Comparison of ENCODE assay signal across 20 cellular contexts in the genomic region with DNA sequence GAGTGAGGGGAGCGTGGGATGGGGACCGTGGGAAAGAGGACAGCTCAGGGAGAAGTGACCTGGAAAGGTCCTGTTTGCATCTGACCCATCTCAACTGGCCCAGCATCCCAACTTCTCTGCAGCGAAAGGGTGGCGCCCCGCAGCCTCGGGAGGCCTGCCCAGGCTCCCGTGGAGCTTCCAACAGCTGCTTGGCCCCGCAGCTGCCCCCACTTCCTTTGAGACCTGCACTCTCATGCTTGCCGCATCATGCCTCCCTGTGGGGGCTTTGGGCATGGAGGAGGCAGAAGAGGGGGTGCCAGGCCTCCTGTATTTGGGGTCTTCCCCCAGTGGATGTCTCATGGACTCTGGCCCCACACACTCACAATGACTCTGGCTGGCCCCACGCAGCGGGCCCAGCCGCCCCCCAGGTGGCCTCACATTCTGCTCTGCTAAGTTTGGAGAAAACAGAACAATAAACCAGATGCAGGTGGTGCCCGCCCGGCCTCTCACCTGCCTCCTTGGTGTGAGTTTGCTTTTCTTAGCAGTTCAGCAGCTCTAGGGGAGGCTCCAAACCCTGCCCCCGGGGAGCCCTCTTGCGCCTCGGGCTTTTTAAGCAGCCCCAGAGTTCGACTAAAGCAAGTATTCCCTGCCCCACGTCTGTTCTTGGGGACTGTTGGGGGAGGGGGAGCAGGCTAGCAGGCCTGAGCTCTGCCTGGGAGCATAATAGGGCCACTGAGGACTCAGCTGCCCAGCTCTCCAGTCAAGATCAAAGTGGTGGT. TPM values are rescaled to one million over a fixed set of nuclear protein-coding genes. Genes with fewer than 3 reads are reported as not detected.
"Had no signal": no experiment of that assay in that cellular context is flagged by ENCODE, and none has a peak within 500 bp of the region (broad histone marks: within the 10 kb centered on the region; RNA-seq: fewer than 3 reads in every experiment).

No MANE protein-coding gene starts in this region.

- H2AFZ ChIP-seq: parathyroid adenoma had no signal

- DNase-seq: activated CD4-positive, alpha-beta T cell treated with anti-CD3 and anti-CD28 coated beads, Interleukin-2, amount 10 ng/mL, durations not matched to agents 7 days and 5 days; activated naive CD4-positive, alpha-beta T cell treated with Interleukin-2 at 50 U/mL for 16 hours; left lung; mammary epithelial cell; stimulated activated CD4-positive, alpha-beta T cell treated with anti-CD3 and anti-CD28 coated beads, Interleukin-15, amount 100 ng/mL, for 24 hours; stimulated activated CD4-positive, alpha-beta T cell treated with anti-CD3 and anti-CD28 coated beads, Interleukin-4, amount 100 ng/mL, for 1 hour; stimulated activated naive CD4-positive, alpha-beta T cell; substantia nigra; transverse colon had no signal

- ATAC-seq: activated T-helper 17 cell treated with anti-CD3 and anti-CD28 coated beads, Interleukin-2, amount 50 U/mL, for 72 hours; gastroesophageal sphincter; left lung had no signal

- H3K9me3 Mint-ChIP-seq: activated CD4-positive, alpha-beta T cell treated with anti-CD3 and anti-CD28 coated beads, Interleukin-2, amount 10 ng/mL, durations not matched to agents 7 days and 5 days; activated T-helper 17 cell treated with anti-CD3 and anti-CD28 coated beads, Interleukin-2, amount 50 U/mL, for 72 hours had no signal

- H3K36me3 ChIP-seq: ascending aorta, left lung, transverse colon, vagina had no signal

- H3K27me3 ChIP-seq: vagina had no signal

- H3K4me3 Mint-ChIP-seq: activated CD4-positive, alpha-beta T cell treated with anti-CD3 and anti-CD28 coated beads, Interleukin-2, amount 10 ng/mL, durations not matched to agents 7 days and 5 days; activated T-helper 17 cell treated with anti-CD3 and anti-CD28 coated beads, Interleukin-2, amount 50 U/mL, for 72 hours had no signal

- H3K79me2 ChIP-seq: parathyroid adenoma had no signal

- H3K27ac ChIP-seq: ascending aorta, gastroesophageal sphincter, left lung, parathyroid adenoma, transverse colon, vagina had no signal

- H3K4me3 ChIP-seq: ascending aorta, gastroesophageal sphincter, left lung, transverse colon, vagina had no signal

- H3K9me3 ChIP-seq: ascending aorta, gastroesophageal sphincter, left lung, transverse colon, vagina had no signal

- H3K4me1 ChIP-seq: ascending aorta, gastroesophageal sphincter, left lung, parathyroid adenoma, transverse colon had no signal

- H3K27ac Mint-ChIP-seq: activated CD4-positive, alpha-beta T cell treated with anti-CD3 and anti-CD28 coated beads, Interleukin-2, amount 10 ng/mL, durations not matched to agents 7 days and 5 days; activated T-helper 17 cell treated with anti-CD3 and anti-CD28 coated beads, Interleukin-2, amount 50 U/mL, for 72 hours had no signal

- H3K4me1 Mint-ChIP-seq: activated CD4-positive, alpha-beta T cell treated with anti-CD3 and anti-CD28 coated beads, Interleukin-2, amount 10 ng/mL, durations not matched to agents 7 days and 5 days had no signal

RNA-seq across cellular contexts. Expression of gene CPXM1, which starts 40.6 kb away (rescaled TPM):
- total RNA-seq: ascending aorta, bronchial epithelial cell had no signal
- polyA plus RNA-seq: keratinocyte, mammary epithelial cell had no signal

RNA-seq across cellular contexts. Expression of gene C20orf141, which starts 55.0 kb away (rescaled TPM):
- total RNA-seq: activated CD4-positive, alpha-beta T cell treated with anti-CD3 and anti-CD28 coated beads, Interleukin-2, amount 10 ng/mL, durations not matched to agents 7 days and 5 days; activated T-helper 17 cell treated with anti-CD3 and anti-CD28 coated beads, Interleukin-2, amount 50 U/mL, for 72 hours; ascending aorta; bronchial epithelial cell; chondrocyte; dermis microvascular lymphatic vessel endothelial cell; gastroesophageal sphincter; left lung; mammary epithelial cell; T-helper 2 cell treated with Interferon-gamma antibody and Interleukin-4, amounts not matched to agents 100 ng/mL and 5 ng/mL, for 36 hours; transverse colon; vagina had no signal
- polyA plus RNA-seq: esophagus, keratinocyte, mammary epithelial cell had no signal

RNA-seq across cellular contexts. Expression of gene TMEM239, which starts 56.4 kb away (rescaled TPM):
- total RNA-seq: activated CD4-positive, alpha-beta T cell treated with anti-CD3 and anti-CD28 coated beads, Interleukin-2, amount 10 ng/mL, durations not matched to agents 7 days and 5 days; activated T-helper 17 cell treated with anti-CD3 and anti-CD28 coated beads, Interleukin-2, amount 50 U/mL, for 72 hours; ascending aorta; bronchial epithelial cell; chondrocyte; dermis microvascular lymphatic vessel endothelial cell; left lung; mammary epithelial cell; T-helper 2 cell treated with Interferon-gamma antibody and Interleukin-4, amounts not matched to agents 100 ng/mL and 5 ng/mL, for 36 hours; transverse colon; vagina had no signal
- polyA plus RNA-seq: esophagus, keratinocyte, mammary epithelial cell had no signal
